ENCODE assay signal across 15 cellular contexts in the genomic region with DNA sequence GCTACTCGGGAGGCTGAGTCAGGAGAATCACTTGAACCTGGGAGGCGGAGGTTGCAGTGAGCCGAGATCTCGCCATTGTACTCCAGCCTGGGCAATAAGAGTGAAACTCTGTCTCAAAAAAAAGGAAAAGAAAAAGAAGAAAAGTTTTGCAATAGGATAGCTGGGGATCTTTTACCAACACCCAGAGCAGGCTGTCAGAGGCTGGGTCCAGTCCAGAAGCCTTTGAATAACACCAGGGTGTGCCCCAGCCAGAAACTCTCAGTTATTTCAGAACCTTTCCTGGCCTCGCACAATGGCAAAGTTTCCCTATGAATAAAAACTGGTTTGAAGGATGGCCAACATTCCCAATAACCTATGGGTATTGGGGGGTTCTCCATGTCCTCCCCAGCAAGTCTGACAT. TPM values are rescaled to one million over a fixed set of nuclear protein-coding genes. Genes with fewer than 3 reads are reported as not detected.
"Had no signal": no experiment of that assay in that cellular context is flagged by ENCODE, and none has a peak within 500 bp of the region (broad histone marks: within the 10 kb centered on the region; RNA-seq: fewer than 3 reads in every experiment).

No MANE protein-coding gene starts in this region.

RNA-seq across cellular contexts. Expression of gene SLC25A52, which starts 17.1 kb away (rescaled TPM):
- total RNA-seq: colonic mucosa, dermis microvascular lymphatic vessel endothelial cell, fibroblast of villous mesenchyme, foreskin keratinocyte, kidney epithelial cell, left colon, left lung, mesenteric fat pad, mesothelial cell of epicardium, mucosa of descending colon, myocyte had no signal
- polyA plus RNA-seq: foreskin keratinocyte, heart right ventricle, keratinocyte, liver, mammary epithelial cell had no signal

RNA-seq across cellular contexts. Expression of gene B4GALT6, which starts 59.2 kb away (rescaled TPM):
- total RNA-seq: myocyte had no signal
